ENCODE assay signal across 22 cellular contexts in the genomic region with DNA sequence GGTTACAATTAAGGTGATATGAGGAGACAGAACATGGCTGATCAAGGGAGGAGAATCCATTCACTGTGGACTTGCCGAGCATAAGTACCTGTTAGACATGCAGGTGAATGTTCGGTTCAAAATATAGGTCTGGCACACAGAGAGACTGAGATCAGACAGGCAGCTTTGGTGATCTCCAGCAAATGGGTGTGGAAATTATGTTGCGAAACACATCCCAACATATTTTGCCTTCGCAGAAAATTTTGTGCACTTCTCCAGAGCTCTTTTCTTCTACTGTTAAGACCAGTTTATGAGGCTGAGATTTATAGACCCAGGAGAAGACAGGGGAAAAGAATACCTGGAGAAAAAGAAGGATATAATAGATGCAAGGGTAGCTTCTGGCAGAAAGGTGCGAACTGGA.
"Had no signal": no experiment of that assay in that cellular context is flagged by ENCODE, and none has a peak within 500 bp of the region (broad histone marks: within the 10 kb centered on the region; RNA-seq: fewer than 3 reads in every experiment).

No MANE protein-coding gene starts in this region.

- DNase-seq: Karpas-422, KG1, MG63, NCI-H1092, NCI-H1105 treated with DMSO at 0.1 percent for 48 hours, NCI-H1417 treated with DMSO at 0.1 percent for 48 hours, NCI-H146, NCI-H1694 treated with DMSO at 0.1 percent for 48 hours, NCI-H1930, NCI-H2081 treated with DMSO at 0.1 percent for 48 hours, NCI-H2171, NCI-H226, NCI-H446, NCI-H510A, NCI-H524 treated with DMSO at 0.1 percent for 48 hours, NCI-H69, NCI-H774, Right ventricle myocardium superior, RPMI8226, SIG-M5 had no signal

- H3K9me3 ChIP-seq: MG63, SJSA1 had no signal

- H3K27ac ChIP-seq: SJSA1, SK-N-MC had no signal

- H3K36me3 ChIP-seq: MG63, SJSA1 had no signal

- H3K4me3 ChIP-seq: MG63, SJSA1, SK-N-MC had no signal

- H3K27me3 ChIP-seq: MG63, SJSA1 had no signal

- H3K4me1 ChIP-seq: SJSA1 had no signal
